11 cellular contexts compared by ENCODE assay signal in the genomic region with DNA sequence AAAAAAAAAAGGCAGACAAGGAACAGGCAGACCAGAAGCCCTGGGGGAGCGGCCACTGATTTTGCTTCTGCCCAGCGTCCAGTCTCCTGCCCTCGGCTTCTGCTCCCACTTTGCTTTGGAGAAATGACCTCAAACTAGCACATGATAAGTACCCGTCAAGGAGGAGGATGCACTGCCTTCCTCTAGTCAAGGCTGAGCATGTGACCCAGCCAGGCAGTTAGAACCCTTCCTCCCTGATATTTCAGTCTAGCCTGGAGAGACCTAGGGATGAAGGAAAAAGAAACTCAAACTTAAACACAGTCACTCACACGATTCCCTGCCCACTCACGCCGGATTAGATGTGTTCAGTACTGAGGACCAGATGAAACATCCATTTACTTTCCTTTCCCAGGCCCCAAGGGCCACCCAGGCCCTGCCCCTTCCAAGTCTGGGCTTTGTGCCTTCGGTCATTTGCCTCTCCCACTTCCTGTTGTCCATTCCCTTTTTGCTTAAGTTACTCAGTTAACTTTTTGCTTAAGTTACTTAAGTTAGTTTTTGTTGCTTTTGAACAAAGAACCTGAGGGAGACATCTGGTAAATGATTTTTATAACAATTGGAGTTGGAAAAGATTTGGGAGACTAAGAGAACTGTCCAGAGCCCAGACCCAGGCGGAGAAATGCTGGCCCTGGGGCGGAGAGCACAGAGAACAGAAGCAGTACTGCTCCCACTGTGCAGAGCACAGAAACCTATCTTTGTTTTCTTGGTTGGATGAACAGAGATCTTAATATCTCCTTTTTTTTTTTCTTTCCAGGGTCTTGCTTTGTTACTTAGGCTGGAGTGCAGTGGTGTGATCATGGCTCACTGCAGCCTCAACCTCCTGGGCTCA. TPM values are rescaled to one million over a fixed set of nuclear protein-coding genes. Genes with fewer than 3 reads are reported as not detected.
A peak's percentile ranks its signal among the peaks of the same experiment; 100 is the strongest.
DNase-seq lines count a peak whose midpoint lies in the region; ATAC-seq and TF ChIP-seq lines count a peak whose summit lies in the region.
"Had no signal": no experiment of that assay in that cellular context is flagged by ENCODE, and none has a peak within 500 bp of the region (broad histone marks: within the 10 kb centered on the region; RNA-seq: fewer than 3 reads in every experiment).

No MANE protein-coding gene starts in this region.

- H3K4me3 ChIP-seq in IMR-90 (ENCODE audit: insufficient read depth, low read depth, low read length) (no peak overlapping the region), esophagus muscularis mucosa (peak overlapping the region in 3 of 4 donors; percentile 1 to 20 (median 9)), stomach smooth muscle (ENCODE audit: low read length in 2 of 2) (peak overlapping the region in 1 of 2 donors; percentile 29)

- no peaks in the 10 kb centered on the region for H4K20me1 ChIP-seq in IMR-90 (ENCODE audit: insufficient read depth, low read length)

- peak overlapping the region; percentile 83 for H3K4ac ChIP-seq in IMR-90 (ENCODE audit: low read depth, low read length)

- peak overlapping the region; percentile 71 for H3K18ac ChIP-seq in IMR-90 (ENCODE audit: low read depth, low read length)

- H3K27me3 ChIP-seq in IMR-90 (ENCODE audit: control insufficient read depth, insufficient read depth, low read length) (no peaks in the 10 kb centered on the region), esophagus muscularis mucosa (no peaks in the 10 kb centered on the region), stomach smooth muscle (ENCODE audit: control insufficient read depth in 1 of 2, insufficient read depth in 2 of 2, low read length in 2 of 2) (no peaks in the 10 kb centered on the region)

- peak overlapping the region; percentile 43; the same call in 1 of the 2 replicates for H3K56ac ChIP-seq in IMR-90 (ENCODE audit: extremely low read depth, insufficient read depth, low read length)

- peak overlapping the region; percentile 79 for H4K91ac ChIP-seq in IMR-90 (ENCODE audit: insufficient read depth, low read depth, low read length)

- TF ChIP-seq EP300 in esophagus muscularis mucosa (IDR thresholded peaks at IDR 0.05) = no peak

- no peak for TF ChIP-seq RAD21 in IMR-90 (IDR thresholded peaks at IDR 0.05; ENCODE audit: low read length)

- H3K23ac ChIP-seq in IMR-90 (ENCODE audit: low read depth, low read length) = peak overlapping the region; percentile 58

- 0 out of 2 replicates have a peak, but pooled peaks cover 4% of the 10 kb centered on the region for H3K9me1 ChIP-seq in IMR-90 (ENCODE audit: insufficient read depth, low read length)

- H2AK5ac ChIP-seq in IMR-90 (ENCODE audit: low read depth, low read length) = peak overlapping the region; percentile 71; the same call in 1 of the 2 replicates

- H4K8ac ChIP-seq in IMR-90 (ENCODE audit: low read depth in 2 of 2, low read length in 2 of 2) = peak overlapping the region; percentile 84 to 93

- no peak overlapping the region for H2AK9ac ChIP-seq in IMR-90 (replicated peaks; ENCODE audit: low read depth, low read length, poor library complexity)

- H2BK20ac ChIP-seq in IMR-90 (ENCODE audit: low read depth, low read length) = peak overlapping the region; percentile 64; the same call in 1 of the 2 replicates

- H3K4me1 ChIP-seq in IMR-90 (ENCODE audit: control insufficient read depth, insufficient read depth, low read length) = peaks cover 7% of the 10 kb centered on the region; the same call in 1 of the 2 replicates
- H3K4me1 ChIP-seq in esophagus muscularis mucosa = peaks cover 0 to 12% (median 6%) of the 10 kb centered on the region in 4 donors
- no peaks in the 10 kb centered on the region for H3K4me1 ChIP-seq in stomach smooth muscle (ENCODE audit: control insufficient read depth, insufficient read depth, low read length)

- peak overlapping the region; percentile 91 for H2BK120ac ChIP-seq in IMR-90 (ENCODE audit: low read depth, low read length)

- TF ChIP-seq CTCF in IMR-90 (conservative IDR thresholded peaks at IDR 0.05; ENCODE audit: low read depth, low read length) = no peak
- no peak for TF ChIP-seq CTCF in esophagus muscularis mucosa (IDR thresholded peaks at IDR 0.05)

- no CpG with 5 or more reads among the region's 10 CpGs for WGBS in IMR-90 (ENCODE audit: extremely low coverage in 2 of 2, insufficient read length in 1 of 2), 2 experiments
- 44% methylated on average over 10 of the region's 10 CpGs for WGBS in esophagus muscularis mucosa

- in situ Hi-C loops in IMR-90 (cut with MboI; ENCODE audit: low sequenced_read_pairs) = no loop called here

- intact Hi-C loops in IMR-90 (cut with micrococcal nuclease) = no loop called here
- intact Hi-C loops in esophagus muscularis mucosa (cut with DNase I) = no loop called here

- H3K9me3 ChIP-seq in IMR-90 (ENCODE audit: control insufficient read depth, insufficient read depth, low read length) (no peaks in the 10 kb centered on the region), esophagus muscularis mucosa (no peaks in the 10 kb centered on the region), stomach smooth muscle (ENCODE audit: control insufficient read depth in 2 of 2, low read length in 2 of 2) (no peaks in the 10 kb centered on the region)

- peak overlapping the region; percentile 50 for H2BK5ac ChIP-seq in IMR-90 (ENCODE audit: low read depth, low read length, poor library complexity, severe bottlenecking)

- peak; percentile 81 for ATAC-seq in IMR-90 (ENCODE audit: low read depth)
- ATAC-seq in GM18520 (IDR thresholded peaks at IDR 0.05; ENCODE audit: unreplicated experiment) = no peak
- ATAC-seq: HCT116 had no signal

- dilution Hi-C loops in IMR-90 (cut with HindIII; ENCODE audit: low sequenced_read_pairs, unreplicated experiment) = no loop called here

- H3K79me1 ChIP-seq in IMR-90 (ENCODE audit: low read depth in 1 of 2, low read length in 2 of 2) = no peaks in the 10 kb centered on the region

- DNase-seq in IMR-90 (peak; percentile 63), esophagus muscularis mucosa (ENCODE audit: extremely low spot score) (peak; percentile 91), lung microvascular endothelial cell (ENCODE audit: low read depth in 2 of 2) (peak; percentile 22 to 58), NCI-H524 treated with DMSO at 0.1 percent for 48 hours (lab: John Stamatoyannopoulos, UW) (no peak), HUDEP-2 (lab: John Stamatoyannopoulos, UW; ENCODE audit: unreplicated experiment in 76 of 76) (no peak), NCI-H146 treated with DMSO at 0.1 percent for 48 hours (lab: John Stamatoyannopoulos, UW; ENCODE audit: unreplicated experiment) (no peak)
- DNase-seq: central memory CD4-positive, alpha-beta T cell; immature natural killer cell had no signal

- H3K9ac ChIP-seq in IMR-90 (ENCODE audit: low read depth, low read length) (no peak overlapping the region), stomach smooth muscle (ENCODE audit: low read length in 2 of 2) (peak overlapping the region in 1 of 2 donors; percentile 5)

- POLR2A ChIA-PET in IMR-90 (lab: Charles Lee; ENCODE audit: unreplicated experiment) = interaction anchor here (0.9 kb wide), 1 partner anchor 19 kb away, joined by 4 read pairs; no protein-coding TSS in a partner anchor

- H4K5ac ChIP-seq in IMR-90 (ENCODE audit: low read depth, low read length) = peak overlapping the region; percentile 79

- H3K36me3 ChIP-seq in IMR-90 (ENCODE audit: control insufficient read depth, insufficient read depth, low read length) (no peaks in the 10 kb centered on the region), esophagus muscularis mucosa (no peaks in the 10 kb centered on the region), stomach smooth muscle (ENCODE audit: control insufficient read depth in 2 of 2, insufficient read depth in 2 of 2, low read length in 2 of 2) (no peaks in the 10 kb centered on the region)

- BruUV-seq in IMR-90 (replicated peaks; lab: Mats Ljungman, UMichigan) = no TSS peak

- H3K27ac ChIP-seq in IMR-90 (ENCODE audit: insufficient read depth, low read length) = peak overlapping the region; percentile 3; the same call in 1 of the 2 replicates
- H3K27ac ChIP-seq in esophagus muscularis mucosa (replicated peaks in 1 of 4) = peak overlapping the region; percentile 45 to 70 (median 62)
- H3K27ac ChIP-seq in stomach smooth muscle (ENCODE audit: low read length) = peak overlapping the region; percentile 55

- TF ChIP-seq POLR2A in IMR-90 (IDR thresholded peaks at IDR 0.05; ENCODE audit: low read depth, low read length) = no peak
- TF ChIP-seq POLR2A in esophagus muscularis mucosa (IDR thresholded peaks at IDR 0.05; ENCODE audit: low read depth) = no peak

- CTCF ChIA-PET in IMR-90 (lab: Yijun Ruan, JAX) = interaction anchor here (0.6 kb wide), 1 partner anchor 23 kb away, joined by 3 read pairs; the partner anchor contains the start of gene TTC7B

- peak overlapping the region; percentile 73 for H3K4me2 ChIP-seq in IMR-90 (ENCODE audit: low read depth, low read length)

- peak overlapping the region; percentile 88 for H2AFZ ChIP-seq in IMR-90 (replicated peaks; ENCODE audit: low read length, poor library complexity)

- H3K14ac ChIP-seq in IMR-90 (replicated peaks; ENCODE audit: low read depth, low read length) = peak overlapping the region; percentile 58

- H2BK15ac ChIP-seq in IMR-90 (ENCODE audit: low read depth, low read length) = peak overlapping the region; percentile 49; the same call in 2 of the 3 replicates

TF ChIP-seq in IMR-90, 13 proteins besides CTCF, POLR2A, EP300 and RAD21:
- TF ChIP-seq BHLHE40 (IDR thresholded peaks at IDR 0.05; ENCODE audit: low read depth, low read length) (no peak), SMC3 (IDR thresholded peaks at IDR 0.05; ENCODE audit: low read depth, low read length) (no peak), MAZ (IDR thresholded peaks at IDR 0.05; ENCODE audit: borderline replicate concordance, low read depth, low read length) (no peak), CEBPB (IDR thresholded peaks at IDR 0.05; ENCODE audit: low read depth, low read length) (no peak), MXI1 (IDR thresholded peaks at IDR 0.05; ENCODE audit: borderline replicate concordance, low read depth, low read length) (no peak), RFX5 (IDR thresholded peaks at IDR 0.05; ENCODE audit: low read depth, low read length) (no peak)

RNA-seq across cellular contexts. Expression of gene TTC7B, which starts 23.0 kb away (rescaled TPM):
- 16.1 and 18.1 TPM in 2 replicates for total RNA-seq in IMR-90 (2012; rRNA removed)
- polyA plus RNA-seq in IMR-90 (2012; rRNA removed) = 35.3 and 42.6 TPM in 2 replicates
- 26.9 and 28.3 TPM in 2 replicates for polyA plus RNA-seq in IMR-90 (2012; cell fraction: cytosol; rRNA removed)
- 30.5 and 31.5 TPM in 2 replicates for polyA plus RNA-seq in IMR-90 (2012; cell fraction: nucleus; rRNA removed; ENCODE audit: low replicate concordance)
- 100 to 1,000 TPM in 2 of 4 donors, 10 to 100 TPM in 2; 54.4 to 148 (median 113) TPM for total RNA-seq in esophagus muscularis mucosa
- total RNA-seq in lung microvascular endothelial cell = 9.2 and 14.7 TPM in 2 replicates

Comparison
In these comparisons a context has a peak if more than half of its experiments do, and no peak if none do; other contexts are left out.
1. DNase-seq: peak in IMR-90 (single experiment), esophagus muscularis mucosa (single experiment) and lung microvascular endothelial cell (2 of 2); none in NCI-H524 treated with DMSO at 0.1 percent for 48 hours (single experiment), HUDEP-2 (0 of 76) and NCI-H146 treated with DMSO at 0.1 percent for 48 hours (single experiment).
2. H3K27ac ChIP-seq: peak in every context shown above with its lines; median percentile 62 in esophagus muscularis mucosa; 55 in stomach smooth muscle; 3 in IMR-90.